Comparison of ENCODE assay signal across 16 cellular contexts in the genomic region with DNA sequence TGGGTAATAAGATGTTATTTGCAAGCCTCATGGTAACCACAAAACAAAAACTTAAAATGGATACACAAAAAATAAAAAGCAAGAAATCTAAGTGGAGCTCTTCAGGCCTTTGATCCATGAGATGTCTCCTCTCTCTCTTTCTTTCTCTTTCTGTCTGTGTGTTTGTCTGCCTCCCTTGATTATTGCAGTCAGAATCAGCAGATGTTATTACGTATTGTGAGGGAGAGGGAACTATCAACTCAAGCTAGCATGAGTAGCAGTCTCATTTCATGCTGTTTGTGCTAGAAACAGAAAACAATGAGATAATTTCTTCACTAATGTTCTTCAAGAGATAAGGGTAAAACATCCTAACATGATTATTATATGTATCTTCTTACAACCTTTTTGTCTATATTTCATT.
DNase-seq lines count a peak whose midpoint lies in the region; ATAC-seq, FAIRE-seq and TF ChIP-seq lines count a peak whose summit lies in the region.
"Had no signal": no experiment of that assay in that cellular context is flagged by ENCODE, and none has a peak within 500 bp of the region (broad histone marks: within the 10 kb centered on the region; RNA-seq: fewer than 3 reads in every experiment).

No MANE protein-coding gene starts in this region.

- SMC1A ChIA-PET in GM12878 (lab: Charles Lee; ENCODE audit: uncharacterized antibody, unreplicated experiment): interaction anchor here (1.0 kb wide), 1 partner anchor 52 kb away, joined by 3 read pairs; no protein-coding TSS in a partner anchor

- H3K79me2 ChIP-seq in GM12878 (ENCODE audit: control insufficient read depth, insufficient read depth, low read length) (no peaks in the 10 kb centered on the region), keratinocyte (ENCODE audit: control insufficient read depth, insufficient read depth, low read length) (no peaks in the 10 kb centered on the region)

- WGBS in GM12878 (ENCODE audit: insufficient coverage, insufficient replicate concordance, low lambda C conversion rate, missing lambda C conversion rate): 100% methylated on average over 1 of the region's 1 CpG

- intact Hi-C loops in GM12878 (cut with micrococcal nuclease; ENCODE audit: unreplicated experiment): no loop called here

- no peaks in the 10 kb centered on the region for H3K9me1 ChIP-seq in keratinocyte (ENCODE audit: control insufficient read depth, extremely low read depth, insufficient read depth, low read length)

- BruUV-seq in GM12878 (replicated peaks; lab: Mats Ljungman, UMichigan): no TSS peak

- H3K36me3 ChIP-seq in GM12878 (ENCODE audit: control insufficient read depth in 2 of 2, insufficient read depth in 2 of 2, low read length in 1 of 2): no peaks in the 10 kb centered on the region
- no peaks in the 10 kb centered on the region for H3K36me3 ChIP-seq in keratinocyte (ENCODE audit: control insufficient read depth in 2 of 2, extremely low read depth in 1 of 2, insufficient read depth in 2 of 2, low read length in 2 of 2)

- TF ChIP-seq POLR2A in GM12878 (IDR thresholded peaks at IDR 0.05; ENCODE audit: low read depth, low read length): no peak

- TF ChIP-seq EP300 in GM12878 (IDR thresholded peaks at IDR 0.05; ENCODE audit: borderline replicate concordance in 1 of 2, control insufficient read depth in 1 of 2, low read depth in 2 of 2, low read length in 2 of 2): no peak

- no peak overlapping the region for H3K4me3 Mint-ChIP-seq in WTC11

- H3K9me3 ChIP-seq in GM12878 (replicated peaks; ENCODE audit: control insufficient read depth, insufficient read depth, low read length): no peaks in the 10 kb centered on the region
- no peaks in the 10 kb centered on the region for H3K9me3 ChIP-seq in keratinocyte (ENCODE audit: control insufficient read depth, low read depth, low read length)
- H3K9me3 ChIP-seq: A549 had no signal

- no peak for TF ChIP-seq CTCF in GM12878 (IDR thresholded peaks at IDR 0.05 in 2 of 3, conservative IDR thresholded peaks at IDR 0.05 in 1 of 3; ENCODE audit: control insufficient read depth in 2 of 3, extremely low read depth in 1 of 3, insufficient read depth in 1 of 3, low read depth in 3 of 3, low read length in 3 of 3)
- TF ChIP-seq CTCF in keratinocyte (optimal IDR thresholded peaks at IDR 0.05 in 1 of 3, IDR thresholded peaks at IDR 0.05 in 1 of 3, conservative IDR thresholded peaks at IDR 0.05 in 1 of 3; ENCODE audit: extremely low read depth in 1 of 3, insufficient read depth in 2 of 3, low read length in 3 of 3): no peak
- no peak for TF ChIP-seq CTCF in WTC11 (IDR thresholded peaks at IDR 0.05)

- TF ChIP-seq RAD21 in GM12878 (IDR thresholded peaks at IDR 0.05; ENCODE audit: insufficient read depth, low read depth, low read length): peak; percentile 10; the same call in 1 of the 2 replicates

- POLR2A ChIA-PET in GM12878 (lab: Charles Lee): no interaction called here
- POLR2A ChIA-PET in WTC11 (lab: Charles Lee): no interaction called here

- RAD21 ChIA-PET in GM12878 (lab: Charles Lee; ENCODE audit: unreplicated experiment): no interaction called here

- H3K4me1 ChIP-seq in GM12878 (ENCODE audit: control insufficient read depth, insufficient read depth, low read length) (no peaks in the 10 kb centered on the region), keratinocyte (ENCODE audit: control insufficient read depth, extremely low read depth, insufficient read depth, low read length) (peaks cover 19% of the 10 kb centered on the region)

- no peaks in the 10 kb centered on the region for H3K36me3 Mint-ChIP-seq in WTC11

- no peak overlapping the region for H3K4me3 ChIP-seq in GM12878
- no peak overlapping the region for H3K4me3 ChIP-seq in keratinocyte (ENCODE audit: control insufficient read depth in 2 of 3, extremely low read depth in 1 of 3, insufficient read depth in 2 of 3, low read depth in 1 of 3, low read length in 3 of 3)
- H3K4me3 ChIP-seq: A549 had no signal

- H3K4me1 Mint-ChIP-seq in WTC11: no peaks in the 10 kb centered on the region

- CTCF ChIA-PET in GM12878 (lab: Yijun Ruan, JAX) (interaction anchor here (0.9 kb wide), 1 partner anchor 205 kb away, joined by 3 read pairs; no protein-coding TSS in a partner anchor), WTC11 (lab: Charles Lee) (no interaction called here)

- DNase-seq in Ammon's horn (ENCODE audit: low spot score) (peak; percentile 23), M059J (ENCODE audit: low read depth) (peak; percentile 38), GM12878 (ENCODE audit: low read depth, low spot score) (no peak), keratinocyte (ENCODE audit: low read depth, low spot score) (no peak), WTC11 (ENCODE audit: low spot score) (no peak)
- DNase-seq in stimulated activated CD4-positive, alpha-beta T cell treated with anti-CD3 and anti-CD28 coated beads, Interleukin-2, amount 100 ng/mL, for 24 hours: no peak
- DNase-seq: DMS79, KG1, NCI-H1092, NCI-H1694, NCI-H748 treated with DMSO at 0.1 percent for 48 hours had no signal

- no peak overlapping the region for H2AFZ ChIP-seq in GM12878 (ENCODE audit: control insufficient read depth, low read depth, low read length)
- peak overlapping the region; percentile 46 for H2AFZ ChIP-seq in keratinocyte (ENCODE audit: control insufficient read depth, low read length)

- no peak overlapping the region for H3K27ac ChIP-seq in GM12878 (ENCODE audit: control insufficient read depth, insufficient read depth)
- H3K27ac ChIP-seq in keratinocyte (ENCODE audit: control insufficient read depth, insufficient read depth, low read length): no peak overlapping the region
- H3K27ac ChIP-seq: A549 had no signal

- H3K9ac ChIP-seq in GM12878 (ENCODE audit: control insufficient read depth, insufficient read depth, low read length): no peak overlapping the region
- H3K9ac ChIP-seq in keratinocyte (ENCODE audit: control insufficient read depth, extremely low read depth, insufficient read depth, low read length): no peak overlapping the region

- H3K9me3 Mint-ChIP-seq in WTC11: no peaks in the 10 kb centered on the region

- ATAC-seq in GM12878 (peak; percentile 60), GM18502 (IDR thresholded peaks at IDR 0.05; ENCODE audit: poor library complexity, unreplicated experiment) (no peak), WTC11 (no peak), HG02973 (IDR thresholded peaks at IDR 0.05; ENCODE audit: unreplicated experiment) (no peak)
- ATAC-seq: A549 had no signal

- no peaks in the 10 kb centered on the region for H3K27me3 Mint-ChIP-seq in WTC11 (ENCODE audit: low read depth)

- FAIRE-seq in GM12878 (lab: Jason Lieb, UNC) (no peak), keratinocyte (lab: Jason Lieb, UNC) (no peak)
- FAIRE-seq: A549, H1, RCC 7860 had no signal

- H3K4me2 ChIP-seq in GM12878 (ENCODE audit: control insufficient read depth, insufficient read depth) (no peak overlapping the region), keratinocyte (ENCODE audit: control insufficient read depth, extremely low read depth, insufficient read depth, low read depth, low read length) (no peak overlapping the region)
- H3K4me2 ChIP-seq: A549 had no signal

- in situ Hi-C loops in GM12878 (cut with MboI): no loop called here

- dilution Hi-C loops in keratinocyte (cut with MboI; ENCODE audit: extremely low pct_ligation_motif_present, low sequenced_read_pairs): no loop called here

- no peak overlapping the region for H3K27ac Mint-ChIP-seq in WTC11

- H3K27me3 ChIP-seq in GM12878 (replicated peaks in 1 of 2; ENCODE audit: control insufficient read depth in 2 of 2, insufficient read depth in 2 of 2, low read length in 1 of 2) (no peaks in the 10 kb centered on the region), keratinocyte (ENCODE audit: control insufficient read depth, extremely low read depth, insufficient read depth, low read length) (no peaks in the 10 kb centered on the region)

- H4K20me1 ChIP-seq in GM12878 (ENCODE audit: control insufficient read depth, insufficient read depth) (no peaks in the 10 kb centered on the region), keratinocyte (ENCODE audit: control insufficient read depth, extremely low read depth, insufficient read depth, low read length) (no peaks in the 10 kb centered on the region)

TF ChIP-seq in GM12878, 131 proteins besides CTCF, POLR2A, EP300 and RAD21:
- TF ChIP-seq CREM (IDR thresholded peaks at IDR 0.05; ENCODE audit: low read depth) (peak; percentile 41; the same call in 1 of the 2 replicates), CREB1 (IDR thresholded peaks at IDR 0.05; ENCODE audit: low read depth) (peak; percentile 50; the same call in 1 of the 2 replicates)
- TF ChIP-seq, protein P1, sequence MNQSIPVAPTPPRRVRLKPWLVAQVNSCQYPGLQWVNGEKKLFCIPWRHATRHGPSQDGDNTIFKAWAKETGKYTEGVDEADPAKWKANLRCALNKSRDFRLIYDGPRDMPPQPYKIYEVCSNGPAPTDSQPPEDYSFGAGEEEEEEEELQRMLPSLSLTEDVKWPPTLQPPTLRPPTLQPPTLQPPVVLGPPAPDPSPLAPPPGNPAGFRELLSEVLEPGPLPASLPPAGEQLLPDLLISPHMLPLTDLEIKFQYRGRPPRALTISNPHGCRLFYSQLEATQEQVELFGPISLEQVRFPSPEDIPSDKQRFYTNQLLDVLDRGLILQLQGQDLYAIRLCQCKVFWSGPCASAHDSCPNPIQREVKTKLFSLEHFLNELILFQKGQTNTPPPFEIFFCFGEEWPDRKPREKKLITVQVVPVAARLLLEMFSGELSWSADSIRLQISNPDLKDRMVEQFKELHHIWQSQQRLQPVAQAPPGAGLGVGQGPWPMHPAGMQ (IDR thresholded peaks at IDR 0.05; ENCODE audit: borderline replicate concordance): no peak
TF ChIP-seq in GM12878: peak in this region for 2.

TF ChIP-seq in WTC11, 78 proteins besides CTCF, POLR2A, EP300 and RAD21 (continues in another document):
- TF ChIP-seq ZNF317 (CRISPR knock-in tag; IDR thresholded peaks at IDR 0.05; ENCODE audit: borderline replicate concordance, low read depth): no peak
- no peak for TF ChIP-seq ZNF219 (CRISPR knock-in tag; IDR thresholded peaks at IDR 0.05; ENCODE audit: borderline replicate concordance)
- no peak for TF ChIP-seq NR1H2 (CRISPR knock-in tag; IDR thresholded peaks at IDR 0.05)
- no peak for TF ChIP-seq GABPB1 (CRISPR knock-in tag; IDR thresholded peaks at IDR 0.05)

Comparison
In these comparisons a context has a peak if more than half of its experiments do, and no peak if none do; other contexts are left out.
1. DNase-seq: peak in Ammon's horn (single experiment) and M059J (single experiment); none in GM12878 (single experiment), keratinocyte (single experiment), WTC11 (single experiment) and stimulated activated CD4-positive, alpha-beta T cell treated with anti-CD3 and anti-CD28 coated beads, Interleukin-2, amount 100 ng/mL, for 24 hours (0 of 2).